Comparison of ENCODE assay signal across 11 cellular contexts in the genomic region with DNA sequence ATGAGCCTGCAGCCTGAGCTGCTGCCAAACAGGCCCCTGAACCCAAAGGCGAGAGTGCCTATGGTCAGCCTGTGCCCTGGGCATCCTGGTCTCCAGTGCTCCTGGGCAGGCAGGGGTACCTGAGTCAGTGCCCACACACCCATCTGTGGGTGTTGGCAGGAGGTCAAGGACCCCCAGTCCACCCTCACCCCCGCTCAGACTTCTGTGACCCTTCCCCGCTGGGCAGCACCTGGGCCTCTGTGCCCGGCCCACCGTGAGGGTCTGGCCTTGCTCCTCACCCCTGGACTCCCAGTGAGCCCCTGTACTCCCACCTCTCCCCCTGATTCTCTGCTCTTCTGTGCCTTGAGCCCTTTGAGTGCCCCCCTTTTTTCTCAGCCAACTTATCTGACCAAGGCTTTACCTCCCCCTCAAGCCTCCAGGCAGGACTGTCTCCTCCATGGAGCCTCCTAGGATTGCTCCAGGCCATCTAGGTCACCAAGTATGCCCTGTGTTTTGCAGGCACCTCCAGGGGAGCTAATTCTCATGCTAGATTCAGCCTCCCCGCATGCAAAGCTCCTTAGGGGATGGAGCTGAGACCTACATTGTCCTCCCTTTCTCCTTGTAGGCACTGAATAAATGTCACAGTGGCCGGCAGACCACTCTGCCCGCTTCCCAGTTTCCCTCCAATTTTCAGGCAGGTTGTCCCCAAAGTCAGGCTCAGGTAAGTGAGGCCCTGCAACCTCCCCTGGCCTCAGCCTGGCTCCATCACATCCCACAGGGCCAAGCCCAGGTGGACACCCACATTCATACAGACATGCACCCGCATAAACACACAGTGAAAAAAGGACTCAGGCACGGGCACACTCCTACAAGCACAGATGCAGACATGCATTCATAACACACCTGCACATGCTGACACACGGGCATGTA. TPM values are rescaled to one million over a fixed set of nuclear protein-coding genes. Genes with fewer than 3 reads are reported as not detected.
A peak's percentile ranks its signal among the peaks of the same experiment; 100 is the strongest.
DNase-seq lines count a peak whose midpoint lies in the region; ATAC-seq lines count a peak whose summit lies in the region.
"Had no signal": no experiment of that assay in that cellular context is flagged by ENCODE, and none has a peak within 500 bp of the region (broad histone marks: within the 10 kb centered on the region; RNA-seq: fewer than 3 reads in every experiment).

No MANE protein-coding gene starts in this region.

- no peak overlapping the region for H3K4me3 ChIP-seq in mesenchymal stem cell (ENCODE audit: insufficient read depth in 1 of 2, low read depth in 1 of 2, low read length in 2 of 2)
- H3K4me3 ChIP-seq: body of pancreas, psoas muscle, thoracic aorta had no signal

- no peak overlapping the region for H2AK5ac ChIP-seq in mesenchymal stem cell (ENCODE audit: low read length, severe bottlenecking)

- H4K8ac ChIP-seq in mesenchymal stem cell (ENCODE audit: low read length): peak overlapping the region; percentile 38

- H4K91ac ChIP-seq in mesenchymal stem cell (ENCODE audit: low read length): no peak overlapping the region

- H3K36me3 ChIP-seq in mesenchymal stem cell (ENCODE audit: control insufficient read depth in 1 of 2, insufficient read depth in 2 of 2, low read depth in 1 of 2, low read length in 2 of 2): no peaks in the 10 kb centered on the region
- H3K36me3 ChIP-seq: thoracic aorta had no signal

- no peaks in the 10 kb centered on the region for H3K36me3 Mint-ChIP-seq in stimulated activated naive CD8-positive, alpha-beta T cell treated with anti-CD3 and anti-CD28 coated beads, Interleukin-15, Interleukin-2, amounts not matched to agents 100 ng/mL and 50 ng/mL, for 24 hours (ENCODE audit: low read depth)
- H3K36me3 Mint-ChIP-seq in activated T-helper 1 cell treated with anti-CD3 and anti-CD28 coated beads, Interleukin-12 subunit alpha, Interleukin-12 subunit beta, Interleukin-2, Interleukin-4 antibody, amounts not matched to agents 30 ng/mL and 10 ng/mL and 1 ng/mL, durations not matched to agents 14 hours and 24 hours and 36 hours (ENCODE audit: low read depth): peaks cover 2% of the 10 kb centered on the region
- H3K36me3 Mint-ChIP-seq in T-cell: no peaks in the 10 kb centered on the region

- H3K27ac Mint-ChIP-seq in stimulated activated naive CD8-positive, alpha-beta T cell treated with anti-CD3 and anti-CD28 coated beads, Interleukin-15, Interleukin-2, amounts not matched to agents 100 ng/mL and 50 ng/mL, for 24 hours: peak overlapping the region; percentile 42
- peak overlapping the region; percentile 55 for H3K27ac Mint-ChIP-seq in activated T-helper 1 cell treated with anti-CD3 and anti-CD28 coated beads, Interleukin-12 subunit alpha, Interleukin-12 subunit beta, Interleukin-2, Interleukin-4 antibody, amounts not matched to agents 30 ng/mL and 10 ng/mL and 1 ng/mL, durations not matched to agents 14 hours and 24 hours and 36 hours
- H3K27ac Mint-ChIP-seq in T-cell: no peak overlapping the region

- peaks cover 5% of the 10 kb centered on the region for H3K4me1 ChIP-seq in mesenchymal stem cell (ENCODE audit: control insufficient read depth, insufficient read depth, low read depth, low read length)

- peaks cover 21% of the 10 kb centered on the region for H3K4me1 Mint-ChIP-seq in stimulated activated naive CD8-positive, alpha-beta T cell treated with anti-CD3 and anti-CD28 coated beads, Interleukin-15, Interleukin-2, amounts not matched to agents 100 ng/mL and 50 ng/mL, for 24 hours (ENCODE audit: low read depth)
- H3K4me1 Mint-ChIP-seq in activated T-helper 1 cell treated with anti-CD3 and anti-CD28 coated beads, Interleukin-12 subunit alpha, Interleukin-12 subunit beta, Interleukin-2, Interleukin-4 antibody, amounts not matched to agents 30 ng/mL and 10 ng/mL and 1 ng/mL, durations not matched to agents 14 hours and 24 hours and 36 hours (ENCODE audit: low read depth): no peaks in the 10 kb centered on the region
- peaks cover 5 to 14% (median 12%) of the 10 kb centered on the region in 3 donors for H3K4me1 Mint-ChIP-seq in T-cell

- no peaks in the 10 kb centered on the region for H3K9me3 Mint-ChIP-seq in stimulated activated naive CD8-positive, alpha-beta T cell treated with anti-CD3 and anti-CD28 coated beads, Interleukin-15, Interleukin-2, amounts not matched to agents 100 ng/mL and 50 ng/mL, for 24 hours
- no peaks in the 10 kb centered on the region for H3K9me3 Mint-ChIP-seq in activated T-helper 1 cell treated with anti-CD3 and anti-CD28 coated beads, Interleukin-12 subunit alpha, Interleukin-12 subunit beta, Interleukin-2, Interleukin-4 antibody, amounts not matched to agents 30 ng/mL and 10 ng/mL and 1 ng/mL, durations not matched to agents 14 hours and 24 hours and 36 hours
- H3K9me3 Mint-ChIP-seq in T-cell: no peaks in the 10 kb centered on the region

- no peaks in the 10 kb centered on the region for H3K79me1 ChIP-seq in mesenchymal stem cell (replicated peaks; ENCODE audit: low read length, poor library complexity, severe bottlenecking)

- H3K9me3 ChIP-seq in mesenchymal stem cell (ENCODE audit: control insufficient read depth, low read length): no peaks in the 10 kb centered on the region
- H3K9me3 ChIP-seq: body of pancreas, psoas muscle, thoracic aorta had no signal

- H3K4me2 ChIP-seq in mesenchymal stem cell (ENCODE audit: low read length, poor library complexity, severe bottlenecking): no peak overlapping the region

- no peak overlapping the region for H3K4ac ChIP-seq in mesenchymal stem cell (ENCODE audit: low read depth in 1 of 2, low read length in 2 of 2)

- H3K18ac ChIP-seq in mesenchymal stem cell (ENCODE audit: low read depth in 1 of 2, low read length in 2 of 2): no peak overlapping the region

- intact Hi-C loops in activated T-helper 1 cell treated with anti-CD3 and anti-CD28 coated beads, Interleukin-12 subunit alpha, Interleukin-12 subunit beta, Interleukin-2, Interleukin-4 antibody, amounts not matched to agents 30 ng/mL and 10 ng/mL and 1 ng/mL, durations not matched to agents 14 hours and 24 hours and 36 hours (cut with micrococcal nuclease): no loop called here

- no peak overlapping the region for H2BK120ac ChIP-seq in mesenchymal stem cell (ENCODE audit: low read depth, low read length)

- H3K23ac ChIP-seq in mesenchymal stem cell (ENCODE audit: low read length in 2 of 2): no peak overlapping the region

- peaks cover 13% of the 10 kb centered on the region for H3K27me3 Mint-ChIP-seq in stimulated activated naive CD8-positive, alpha-beta T cell treated with anti-CD3 and anti-CD28 coated beads, Interleukin-15, Interleukin-2, amounts not matched to agents 100 ng/mL and 50 ng/mL, for 24 hours
- H3K27me3 Mint-ChIP-seq in activated T-helper 1 cell treated with anti-CD3 and anti-CD28 coated beads, Interleukin-12 subunit alpha, Interleukin-12 subunit beta, Interleukin-2, Interleukin-4 antibody, amounts not matched to agents 30 ng/mL and 10 ng/mL and 1 ng/mL, durations not matched to agents 14 hours and 24 hours and 36 hours (ENCODE audit: insufficient read depth): peaks cover 20% of the 10 kb centered on the region
- H3K27me3 Mint-ChIP-seq in T-cell: peaks cover 13 to 14% of the 10 kb centered on the region in 2 donors

- H2BK5ac ChIP-seq in mesenchymal stem cell (ENCODE audit: low read depth, low read length, poor library complexity, severe bottlenecking): no peak overlapping the region

- ATAC-seq in stimulated activated naive CD8-positive, alpha-beta T cell treated with anti-CD3 and anti-CD28 coated beads, Interleukin-15, Interleukin-2, amounts not matched to agents 100 U/mL and 50 U/mL, for 24 hours: no peak
- no peak for ATAC-seq in T-cell (replicated peaks in 1 of 4)

- H3K27ac ChIP-seq in mesenchymal stem cell (ENCODE audit: low read length, poor library complexity, severe bottlenecking): no peak overlapping the region
- H3K27ac ChIP-seq: body of pancreas, psoas muscle, thoracic aorta had no signal

- H2BK12ac ChIP-seq in mesenchymal stem cell (ENCODE audit: low read length in 2 of 2): peak overlapping the region in 1 of 2 experiments; percentile 34

- 88% methylated on average over 11 of the region's 11 CpGs for WGBS in mesenchymal stem cell

- H3K9ac ChIP-seq in mesenchymal stem cell (ENCODE audit: low read length): no peak overlapping the region

- no peaks in the 10 kb centered on the region for H3K27me3 ChIP-seq in mesenchymal stem cell (ENCODE audit: control insufficient read depth in 1 of 2, insufficient read depth in 1 of 2, low read length in 2 of 2)
- H3K27me3 ChIP-seq: body of pancreas had no signal

- H2BK15ac ChIP-seq in mesenchymal stem cell (ENCODE audit: low read depth, poor library complexity, severe bottlenecking): no peak overlapping the region

- DNase-seq in stimulated activated naive CD8-positive, alpha-beta T cell treated with anti-CD3 and anti-CD28 coated beads, Interleukin-15, Interleukin-2, amounts not matched to agents 100 U/mL and 50 U/mL, for 24 hours: no peak
- no peak for DNase-seq in activated T-helper 1 cell treated with anti-CD3 and anti-CD28 coated beads, Interleukin-12 subunit alpha, Interleukin-12 subunit beta, Interleukin-2, Interleukin-4 antibody, amounts not matched to agents 30 ng/mL and 10 ng/mL and 1 ng/mL, durations not matched to agents 14 hours and 24 hours and 36 hours (ENCODE audit: low spot score)
- DNase-seq in mesenchymal stem cell: no peak
- DNase-seq in midbrain (lab: John Stamatoyannopoulos, UW): no peak
- no peak for DNase-seq in T-cell
- no peak for DNase-seq in activated CD8-positive, alpha-beta memory T cell treated with anti-CD3 and anti-CD28 coated beads, Interleukin-2, amount 50 U/mL, for 48 hours
- no peak for DNase-seq in ureter (ENCODE audit: low spot score)

- POLR2A ChIA-PET in T-cell (lab: Charles Lee): no interaction called here

- CTCF ChIA-PET in T-cell (lab: Charles Lee): interaction anchor here (0.9 to 1.8 kb wide), 9 partner anchors 11 to 74 kb away, joined by 3 to 6 read pairs (median 4); partner anchors contain the start of gene PTMA (in 1 of the 2)

- peak overlapping the region in 1 of 2 experiments; percentile 13 for H3K14ac ChIP-seq in mesenchymal stem cell (ENCODE audit: low read length in 2 of 2)

- no peak overlapping the region for H2AFZ ChIP-seq in mesenchymal stem cell (ENCODE audit: low read depth, low read length)

- no peak overlapping the region for H3K4me3 Mint-ChIP-seq in stimulated activated naive CD8-positive, alpha-beta T cell treated with anti-CD3 and anti-CD28 coated beads, Interleukin-15, Interleukin-2, amounts not matched to agents 100 ng/mL and 50 ng/mL, for 24 hours
- no peak overlapping the region for H3K4me3 Mint-ChIP-seq in activated T-helper 1 cell treated with anti-CD3 and anti-CD28 coated beads, Interleukin-12 subunit alpha, Interleukin-12 subunit beta, Interleukin-2, Interleukin-4 antibody, amounts not matched to agents 30 ng/mL and 10 ng/mL and 1 ng/mL, durations not matched to agents 14 hours and 24 hours and 36 hours
- no peak overlapping the region for H3K4me3 Mint-ChIP-seq in T-cell

RNA-seq across cellular contexts. Expression of gene PTMA, which starts 21.9 kb away (rescaled TPM):
- 2,193 and 2,194 TPM in 2 replicates for total RNA-seq in activated T-helper 1 cell treated with anti-CD3 and anti-CD28 coated beads, Interleukin-12 subunit alpha, Interleukin-12 subunit beta, Interleukin-2, Interleukin-4 antibody, amounts not matched to agents 30 ng/mL and 10 ng/mL and 1 ng/mL, durations not matched to agents 14 hours and 24 hours and 36 hours
- 1,344 TPM for polyA plus RNA-seq in mesenchymal stem cell (2013, experiment 1 of 2)
- polyA plus RNA-seq in mesenchymal stem cell (2013, experiment 2 of 2): 1,330 TPM
- total RNA-seq in T-cell (1,000 to 10,000 TPM; 1,067 to 1,378 (median 1,149) TPM), ureter (1,016 TPM)

Comparison
In these comparisons a context has a peak if more than half of its experiments do, and no peak if none do; other contexts are left out.
1. H3K27ac Mint-ChIP-seq: peak in stimulated activated naive CD8-positive, alpha-beta T cell treated with anti-CD3 and anti-CD28 coated beads, Interleukin-15, Interleukin-2, amounts not matched to agents 100 ng/mL and 50 ng/mL, for 24 hours (single experiment) and activated T-helper 1 cell treated with anti-CD3 and anti-CD28 coated beads, Interleukin-12 subunit alpha, Interleukin-12 subunit beta, Interleukin-2, Interleukin-4 antibody, amounts not matched to agents 30 ng/mL and 10 ng/mL and 1 ng/mL, durations not matched to agents 14 hours and 24 hours and 36 hours (single experiment); none in T-cell (0 of 2).